In genomic region chr17:44830359-44831269, GRCh38 we compare ENCODE assay signal across 2 cellular contexts.
TF ChIP-seq lines count a peak whose summit lies in the region.

No MANE protein-coding gene starts in this region.

TF ChIP-seq in SK-N-SH, 30 proteins besides CTCF, POLR2A, EP300 and RAD21:
- TF ChIP-seq TAF1 (IDR thresholded peaks at IDR 0.05; ENCODE audit: borderline replicate concordance, low read depth, low read length) (no peak; the same call in 1 of the 2 replicates), SIN3A (IDR thresholded peaks at IDR 0.05; ENCODE audit: borderline replicate concordance, low read depth, low read length) (no peak; the same call in 1 of the 2 replicates), TEAD4 (IDR thresholded peaks at IDR 0.05; ENCODE audit: borderline replicate concordance, insufficient read depth) (no peak), MEF2A (IDR thresholded peaks at IDR 0.05; ENCODE audit: borderline replicate concordance, low read depth) (no peak), NRF1 (IDR thresholded peaks at IDR 0.05; ENCODE audit: low read depth, low read length) (no peak), MXI1 (IDR thresholded peaks at IDR 0.05; ENCODE audit: low read depth, low read length) (peak; percentile 59; the same call in 1 of the 2 replicates), SMC3 (IDR thresholded peaks at IDR 0.05; ENCODE audit: low read depth, low read length) (no peak), POLR2AphosphoS5 (IDR thresholded peaks at IDR 0.05; ENCODE audit: low read depth, low read length) (no peak), FOXJ3 (CRISPR knock-in tag; IDR thresholded peaks at IDR 0.05) (no peak), FOXM1 (IDR thresholded peaks at IDR 0.05; ENCODE audit: low read depth) (no peak)
- TF ChIP-seq, protein P1, sequence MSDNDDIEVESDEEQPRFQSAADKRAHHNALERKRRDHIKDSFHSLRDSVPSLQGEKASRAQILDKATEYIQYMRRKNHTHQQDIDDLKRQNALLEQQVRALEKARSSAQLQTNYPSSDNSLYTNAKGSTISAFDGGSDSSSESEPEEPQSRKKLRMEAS (IDR thresholded peaks at IDR 0.05; ENCODE audit: low read depth) = peak; percentile 46; the same call in 1 of the 2 replicates

TF ChIP-seq in HepG2, 621 proteins besides CTCF, POLR2A, EP300 and RAD21 (continues in another document):
- TF ChIP-seq ATF7-NPFF (CRISPR knock-in tag; IDR thresholded peaks at IDR 0.05; ENCODE audit: low read depth) = peak; percentile 68; the same call in 1 of the 2 replicates
- TF ChIP-seq, protein P2, sequence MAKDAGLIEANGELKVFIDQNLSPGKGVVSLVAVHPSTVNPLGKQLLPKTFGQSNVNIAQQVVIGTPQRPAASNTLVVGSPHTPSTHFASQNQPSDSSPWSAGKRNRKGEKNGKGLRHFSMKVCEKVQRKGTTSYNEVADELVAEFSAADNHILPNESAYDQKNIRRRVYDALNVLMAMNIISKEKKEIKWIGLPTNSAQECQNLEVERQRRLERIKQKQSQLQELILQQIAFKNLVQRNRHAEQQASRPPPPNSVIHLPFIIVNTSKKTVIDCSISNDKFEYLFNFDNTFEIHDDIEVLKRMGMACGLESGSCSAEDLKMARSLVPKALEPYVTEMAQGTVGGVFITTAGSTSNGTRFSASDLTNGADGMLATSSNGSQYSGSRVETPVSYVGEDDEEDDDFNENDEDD (CRISPR knock-in tag; IDR thresholded peaks at IDR 0.05; ENCODE audit: borderline replicate concordance) = peak; percentile 18; the same call in 1 of the 2 replicates
- TF ChIP-seq, protein P3, sequence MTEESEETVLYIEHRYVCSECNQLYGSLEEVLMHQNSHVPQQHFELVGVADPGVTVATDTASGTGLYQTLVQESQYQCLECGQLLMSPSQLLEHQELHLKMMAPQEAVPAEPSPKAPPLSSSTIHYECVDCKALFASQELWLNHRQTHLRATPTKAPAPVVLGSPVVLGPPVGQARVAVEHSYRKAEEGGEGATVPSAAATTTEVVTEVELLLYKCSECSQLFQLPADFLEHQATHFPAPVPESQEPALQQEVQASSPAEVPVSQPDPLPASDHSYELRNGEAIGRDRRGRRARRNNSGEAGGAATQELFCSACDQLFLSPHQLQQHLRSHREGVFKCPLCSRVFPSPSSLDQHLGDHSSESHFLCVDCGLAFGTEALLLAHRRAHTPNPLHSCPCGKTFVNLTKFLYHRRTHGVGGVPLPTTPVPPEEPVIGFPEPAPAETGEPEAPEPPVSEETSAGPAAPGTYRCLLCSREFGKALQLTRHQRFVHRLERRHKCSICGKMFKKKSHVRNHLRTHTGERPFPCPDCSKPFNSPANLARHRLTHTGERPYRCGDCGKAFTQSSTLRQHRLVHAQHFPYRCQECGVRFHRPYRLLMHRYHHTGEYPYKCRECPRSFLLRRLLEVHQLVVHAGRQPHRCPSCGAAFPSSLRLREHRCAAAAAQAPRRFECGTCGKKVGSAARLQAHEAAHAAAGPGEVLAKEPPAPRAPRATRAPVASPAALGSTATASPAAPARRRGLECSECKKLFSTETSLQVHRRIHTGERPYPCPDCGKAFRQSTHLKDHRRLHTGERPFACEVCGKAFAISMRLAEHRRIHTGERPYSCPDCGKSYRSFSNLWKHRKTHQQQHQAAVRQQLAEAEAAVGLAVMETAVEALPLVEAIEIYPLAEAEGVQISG (CRISPR knock-in tag; IDR thresholded peaks at IDR 0.05) = peak; percentile 20; the same call in 1 of the 2 replicates
- TF ChIP-seq, protein P1 (IDR thresholded peaks at IDR 0.05) = peak; percentile 70; the same call in 1 of the 2 replicates
- 0 out of 2 replicates have a peak, but pooled peaks have one; percentile 53 for TF ChIP-seq ARNT2 (CRISPR knock-in tag; IDR thresholded peaks at IDR 0.05; ENCODE audit: low read depth)
- TF ChIP-seq GLI4 (CRISPR knock-in tag; IDR thresholded peaks at IDR 0.05; ENCODE audit: borderline replicate concordance) = no peak
- TF ChIP-seq TEAD2 (CRISPR knock-in tag; IDR thresholded peaks at IDR 0.05) = no peak
- TF ChIP-seq EZH2 (conservative IDR thresholded peaks at IDR 0.05; ENCODE audit: low read depth, low read length) = peak; percentile 97
- TF ChIP-seq CHCHD3 (CRISPR knock-in tag; IDR thresholded peaks at IDR 0.05) = peak; percentile 75; the same call in 1 of the 2 replicates
- TF ChIP-seq GATAD2A (CRISPR knock-in tag; IDR thresholded peaks at IDR 0.05) = 0 out of 2 replicates have a peak, but pooled peaks have one; percentile 22
- TF ChIP-seq ZNF775 (CRISPR knock-in tag; IDR thresholded peaks at IDR 0.05; ENCODE audit: borderline replicate concordance) = no peak
- peak; percentile 65; the same call in 1 of the 2 replicates for TF ChIP-seq SALL2 (CRISPR knock-in tag; IDR thresholded peaks at IDR 0.05)
- no peak for TF ChIP-seq NFIC (IDR thresholded peaks at IDR 0.05; ENCODE audit: low read length)
- TF ChIP-seq ZNF800 (CRISPR knock-in tag; IDR thresholded peaks at IDR 0.05) = peak; percentile 86; the same call in 1 of the 2 replicates
- 0 out of 2 replicates have a peak, but pooled peaks have one; percentile 48 for TF ChIP-seq MTF2 (CRISPR knock-in tag; IDR thresholded peaks at IDR 0.05; ENCODE audit: borderline replicate concordance)
- TF ChIP-seq, protein P4, sequence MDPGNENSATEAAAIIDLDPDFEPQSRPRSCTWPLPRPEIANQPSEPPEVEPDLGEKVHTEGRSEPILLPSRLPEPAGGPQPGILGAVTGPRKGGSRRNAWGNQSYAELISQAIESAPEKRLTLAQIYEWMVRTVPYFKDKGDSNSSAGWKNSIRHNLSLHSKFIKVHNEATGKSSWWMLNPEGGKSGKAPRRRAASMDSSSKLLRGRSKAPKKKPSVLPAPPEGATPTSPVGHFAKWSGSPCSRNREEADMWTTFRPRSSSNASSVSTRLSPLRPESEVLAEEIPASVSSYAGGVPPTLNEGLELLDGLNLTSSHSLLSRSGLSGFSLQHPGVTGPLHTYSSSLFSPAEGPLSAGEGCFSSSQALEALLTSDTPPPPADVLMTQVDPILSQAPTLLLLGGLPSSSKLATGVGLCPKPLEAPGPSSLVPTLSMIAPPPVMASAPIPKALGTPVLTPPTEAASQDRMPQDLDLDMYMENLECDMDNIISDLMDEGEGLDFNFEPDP (CRISPR knock-in tag; conservative IDR thresholded peaks at IDR 0.05) = 0 out of 2 replicates have a peak, but pooled peaks have one; percentile 61
- TF ChIP-seq HNRNPLL (IDR thresholded peaks at IDR 0.05; ENCODE audit: low read depth, low read length, poor library complexity, severe bottlenecking) = peak; percentile 65
- TF ChIP-seq ZBTB7B (CRISPR knock-in tag; IDR thresholded peaks at IDR 0.05) = peak; percentile 33; the same call in 1 of the 2 replicates
- TF ChIP-seq NR0B2 (CRISPR knock-in tag; IDR thresholded peaks at IDR 0.05) = 0 out of 2 replicates have a peak, but pooled peaks have one; percentile 76
- TF ChIP-seq, protein P5, sequence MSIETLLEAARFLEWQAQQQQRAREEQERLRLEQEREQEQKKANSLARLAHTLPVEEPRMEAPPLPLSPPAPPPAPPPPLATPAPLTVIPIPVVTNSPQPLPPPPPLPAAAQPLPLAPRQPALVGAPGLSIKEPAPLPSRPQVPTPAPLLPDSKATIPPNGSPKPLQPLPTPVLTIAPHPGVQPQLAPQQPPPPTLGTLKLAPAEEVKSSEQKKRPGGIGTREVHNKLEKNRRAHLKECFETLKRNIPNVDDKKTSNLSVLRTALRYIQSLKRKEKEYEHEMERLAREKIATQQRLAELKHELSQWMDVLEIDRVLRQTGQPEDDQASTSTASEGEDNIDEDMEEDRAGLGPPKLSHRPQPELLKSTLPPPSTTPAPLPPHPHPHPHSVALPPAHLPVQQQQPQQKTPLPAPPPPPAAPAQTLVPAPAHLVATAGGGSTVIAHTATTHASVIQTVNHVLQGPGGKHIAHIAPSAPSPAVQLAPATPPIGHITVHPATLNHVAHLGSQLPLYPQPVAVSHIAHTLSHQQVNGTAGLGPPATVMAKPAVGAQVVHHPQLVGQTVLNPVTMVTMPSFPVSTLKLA (IDR thresholded peaks at IDR 0.05) = no peak
- TF ChIP-seq, protein P6, sequence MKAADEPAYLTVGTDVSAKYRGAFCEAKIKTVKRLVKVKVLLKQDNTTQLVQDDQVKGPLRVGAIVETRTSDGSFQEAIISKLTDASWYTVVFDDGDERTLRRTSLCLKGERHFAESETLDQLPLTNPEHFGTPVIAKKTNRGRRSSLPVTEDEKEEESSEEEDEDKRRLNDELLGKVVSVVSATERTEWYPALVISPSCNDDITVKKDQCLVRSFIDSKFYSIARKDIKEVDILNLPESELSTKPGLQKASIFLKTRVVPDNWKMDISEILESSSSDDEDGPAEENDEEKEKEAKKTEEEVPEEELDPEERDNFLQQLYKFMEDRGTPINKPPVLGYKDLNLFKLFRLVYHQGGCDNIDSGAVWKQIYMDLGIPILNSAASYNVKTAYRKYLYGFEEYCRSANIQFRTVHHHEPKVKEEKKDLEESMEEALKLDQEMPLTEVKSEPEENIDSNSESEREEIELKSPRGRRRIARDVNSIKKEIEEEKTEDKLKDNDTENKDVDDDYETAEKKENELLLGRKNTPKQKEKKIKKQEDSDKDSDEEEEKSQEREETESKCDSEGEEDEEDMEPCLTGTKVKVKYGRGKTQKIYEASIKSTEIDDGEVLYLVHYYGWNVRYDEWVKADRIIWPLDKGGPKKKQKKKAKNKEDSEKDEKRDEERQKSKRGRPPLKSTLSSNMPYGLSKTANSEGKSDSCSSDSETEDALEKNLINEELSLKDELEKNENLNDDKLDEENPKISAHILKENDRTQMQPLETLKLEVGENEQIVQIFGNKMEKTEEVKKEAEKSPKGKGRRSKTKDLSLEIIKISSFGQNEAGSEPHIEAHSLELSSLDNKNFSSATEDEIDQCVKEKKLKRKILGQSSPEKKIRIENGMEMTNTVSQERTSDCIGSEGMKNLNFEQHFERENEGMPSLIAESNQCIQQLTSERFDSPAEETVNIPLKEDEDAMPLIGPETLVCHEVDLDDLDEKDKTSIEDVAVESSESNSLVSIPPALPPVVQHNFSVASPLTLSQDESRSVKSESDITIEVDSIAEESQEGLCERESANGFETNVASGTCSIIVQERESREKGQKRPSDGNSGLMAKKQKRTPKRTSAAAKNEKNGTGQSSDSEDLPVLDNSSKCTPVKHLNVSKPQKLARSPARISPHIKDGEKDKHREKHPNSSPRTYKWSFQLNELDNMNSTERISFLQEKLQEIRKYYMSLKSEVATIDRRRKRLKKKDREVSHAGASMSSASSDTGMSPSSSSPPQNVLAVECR (CRISPR knock-in tag; IDR thresholded peaks at IDR 0.05; ENCODE audit: borderline replicate concordance) = peak; percentile 30; the same call in 1 of the 2 replicates
- TF ChIP-seq PTBP1 (IDR thresholded peaks at IDR 0.05; ENCODE audit: low read depth, low read length, poor library complexity, severe bottlenecking) = no peak
- TF ChIP-seq POGK (CRISPR knock-in tag; conservative IDR thresholded peaks at IDR 0.05) = 0 out of 2 replicates have a peak, but pooled peaks have one; percentile 24
- peak; percentile 27; the same call in 1 of the 2 replicates for TF ChIP-seq ZFY (CRISPR knock-in tag; IDR thresholded peaks at IDR 0.05)
- peak; percentile 68; the same call in 1 of the 2 replicates for TF ChIP-seq KDM5B (CRISPR knock-in tag; IDR thresholded peaks at IDR 0.05; ENCODE audit: borderline replicate concordance)
- TF ChIP-seq ZFP82 (CRISPR knock-in tag; IDR thresholded peaks at IDR 0.05; ENCODE audit: borderline replicate concordance) = peak; percentile 47; the same call in 1 of the 2 replicates
